Comparison of ENCODE assay signal across 9 cellular contexts in genomic region chr3:157518881-157519280, GRCh38. TPM values are rescaled to one million over a fixed set of nuclear protein-coding genes. Genes with fewer than 3 reads are reported as not detected.
"Had no signal": no experiment of that assay in that cellular context is flagged by ENCODE, and none has a peak within 500 bp of the region (broad histone marks: within the 10 kb centered on the region; RNA-seq: fewer than 3 reads in every experiment).

No MANE protein-coding gene starts in this region.

- ATAC-seq: HepG2 had no signal

- H3K4me3 Mint-ChIP-seq: IgD-negative memory B cell had no signal

- H3K27ac ChIP-seq: HL-60, KMS-11 had no signal

- FAIRE-seq: HepG2, HTR-8/SVneo had no signal

- H3K4me1 Mint-ChIP-seq: IgD-negative memory B cell had no signal

- DNase-seq: IMR-90, KBM-7, KG1 had no signal

- H3K9ac ChIP-seq: KMS-11 had no signal

- H3K27ac Mint-ChIP-seq: IgD-negative memory B cell had no signal

- H3K4me2 ChIP-seq: KMS-11 had no signal

- H3K36me3 Mint-ChIP-seq: IgD-negative memory B cell had no signal

RNA-seq across cellular contexts. Expression of gene VEPH1, which starts 15.7 kb away (rescaled TPM):
- total RNA-seq: HepG2, HT-29 had no signal
- polyA plus RNA-seq: HepG2, IgD-negative memory B cell had no signal
